In genomic region chr3:67516496-67516895, GRCh38 we compare ENCODE assay signal across 2 cellular contexts.
TF ChIP-seq lines count a peak whose summit lies in the region.

No MANE protein-coding gene starts in this region.

TF ChIP-seq in liver, 16 proteins besides CTCF, POLR2A, EP300 and RAD21 (continued from another document):
- TF ChIP-seq, protein P1, sequence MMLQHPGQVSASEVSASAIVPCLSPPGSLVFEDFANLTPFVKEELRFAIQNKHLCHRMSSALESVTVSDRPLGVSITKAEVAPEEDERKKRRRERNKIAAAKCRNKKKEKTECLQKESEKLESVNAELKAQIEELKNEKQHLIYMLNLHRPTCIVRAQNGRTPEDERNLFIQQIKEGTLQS (IDR thresholded peaks at IDR 0.05) = peak; percentile 18
- TF ChIP-seq TAF1 (conservative IDR thresholded peaks at IDR 0.05) (no peak), ZBTB33 (IDR thresholded peaks at IDR 0.05) (peak; percentile 72), HNF4G (IDR thresholded peaks at IDR 0.05) (peak; percentile 35), FOXA1 (IDR thresholded peaks at IDR 0.05) (peak; percentile 57), SP1 (IDR thresholded peaks at IDR 0.05) (peak; percentile 59), EGR1 (IDR thresholded peaks at IDR 0.05; ENCODE audit: low read depth in 2 of 2) (peak in 1 of 2 donors; percentile 34), FOXA2 (IDR thresholded peaks at IDR 0.05) (peak; percentile 72), HNF4A (conservative IDR thresholded peaks at IDR 0.05) (peak; percentile 88 to 94), YY1 (IDR thresholded peaks at IDR 0.05) (peak; percentile 72), NR2F2 (IDR thresholded peaks at IDR 0.05) (no peak), GABPA (IDR thresholded peaks at IDR 0.05 in 1 of 2, conservative IDR thresholded peaks at IDR 0.05 in 1 of 2) (no peak)
- TF ChIP-seq, protein P2, sequence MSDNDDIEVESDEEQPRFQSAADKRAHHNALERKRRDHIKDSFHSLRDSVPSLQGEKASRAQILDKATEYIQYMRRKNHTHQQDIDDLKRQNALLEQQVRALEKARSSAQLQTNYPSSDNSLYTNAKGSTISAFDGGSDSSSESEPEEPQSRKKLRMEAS (IDR thresholded peaks at IDR 0.05) = peak; percentile 65

TF ChIP-seq in HepG2, 621 proteins besides CTCF, POLR2A, EP300 and RAD21 (continued from another document):
- TF ChIP-seq HNRNPL (IDR thresholded peaks at IDR 0.05; ENCODE audit: low read depth, low read length) (no peak), ZNF329 (CRISPR knock-in tag; IDR thresholded peaks at IDR 0.05; ENCODE audit: low read depth) (no peak), SMAD3 (CRISPR knock-in tag; IDR thresholded peaks at IDR 0.05) (no peak), PRDM15 (CRISPR knock-in tag; IDR thresholded peaks at IDR 0.05) (no peak), ZNF292 (CRISPR knock-in tag; IDR thresholded peaks at IDR 0.05; ENCODE audit: borderline replicate concordance, low read depth) (no peak), PITX1 (CRISPR knock-in tag; IDR thresholded peaks at IDR 0.05) (no peak), AKAP8 (CRISPR knock-in tag; IDR thresholded peaks at IDR 0.05) (no peak), NKX3-1 (CRISPR knock-in tag; IDR thresholded peaks at IDR 0.05) (no peak), RERE (CRISPR knock-in tag; IDR thresholded peaks at IDR 0.05; ENCODE audit: low read depth) (no peak)
